1 cellular context compared by ENCODE assay signal in the genomic region with DNA sequence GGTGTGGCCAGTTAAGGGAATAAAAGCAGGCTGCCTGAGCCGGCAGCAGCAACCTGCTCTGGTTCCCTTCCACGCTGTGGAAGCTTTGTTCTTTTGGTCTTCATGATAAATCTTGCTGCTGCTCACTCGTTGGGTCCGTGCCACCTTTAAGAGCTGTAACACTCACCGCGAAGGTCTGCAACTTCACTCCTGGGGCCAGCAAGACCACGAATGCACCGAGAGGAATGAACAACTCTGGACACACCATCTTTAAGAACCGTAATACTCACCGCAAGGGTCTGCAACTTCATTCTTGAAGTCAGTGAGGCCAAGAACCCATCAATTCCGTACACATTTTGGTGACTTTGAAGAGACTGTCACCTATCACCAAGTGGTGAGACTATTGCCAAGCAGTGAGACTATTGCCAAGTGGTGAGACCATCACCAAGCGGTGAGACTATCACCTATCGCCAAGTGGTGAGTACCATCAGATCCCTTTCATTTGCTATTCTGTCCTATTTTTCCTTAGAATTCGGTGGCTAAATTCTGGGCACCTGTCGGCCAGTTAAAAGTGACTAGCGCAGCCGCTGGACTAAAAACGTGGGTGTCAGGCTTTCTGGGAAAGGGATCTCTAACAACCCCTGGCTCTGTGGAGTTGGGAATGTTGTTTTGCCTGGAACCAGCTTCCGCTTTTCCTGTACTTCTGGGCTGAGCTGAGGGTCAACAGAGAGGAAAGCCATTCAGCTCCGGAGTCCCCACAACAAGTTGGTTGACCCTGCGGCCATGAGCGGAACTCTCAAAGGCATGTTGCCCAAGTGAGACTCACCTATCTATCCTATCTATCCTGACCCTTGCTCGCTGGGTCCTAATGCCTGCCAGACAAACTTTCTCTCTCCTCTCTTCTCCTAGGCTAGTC.
TF ChIP-seq lines count a peak whose summit lies in the region.

A gene with protein sequence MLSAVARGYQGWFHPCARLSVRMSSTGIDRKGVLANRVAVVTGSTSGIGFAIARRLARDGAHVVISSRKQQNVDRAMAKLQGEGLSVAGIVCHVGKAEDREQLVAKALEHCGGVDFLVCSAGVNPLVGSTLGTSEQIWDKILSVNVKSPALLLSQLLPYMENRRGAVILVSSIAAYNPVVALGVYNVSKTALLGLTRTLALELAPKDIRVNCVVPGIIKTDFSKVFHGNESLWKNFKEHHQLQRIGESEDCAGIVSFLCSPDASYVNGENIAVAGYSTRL (plus strand): TSS at position 48 of the 895 bp plus-strand sequence. CDS start 2,501 bp downstream, outside the sequence.

TF ChIP-seq in HepG2, 621 proteins besides CTCF, POLR2A, EP300 and RAD21 (continued from another document and continues in another):
- TF ChIP-seq, protein P1, sequence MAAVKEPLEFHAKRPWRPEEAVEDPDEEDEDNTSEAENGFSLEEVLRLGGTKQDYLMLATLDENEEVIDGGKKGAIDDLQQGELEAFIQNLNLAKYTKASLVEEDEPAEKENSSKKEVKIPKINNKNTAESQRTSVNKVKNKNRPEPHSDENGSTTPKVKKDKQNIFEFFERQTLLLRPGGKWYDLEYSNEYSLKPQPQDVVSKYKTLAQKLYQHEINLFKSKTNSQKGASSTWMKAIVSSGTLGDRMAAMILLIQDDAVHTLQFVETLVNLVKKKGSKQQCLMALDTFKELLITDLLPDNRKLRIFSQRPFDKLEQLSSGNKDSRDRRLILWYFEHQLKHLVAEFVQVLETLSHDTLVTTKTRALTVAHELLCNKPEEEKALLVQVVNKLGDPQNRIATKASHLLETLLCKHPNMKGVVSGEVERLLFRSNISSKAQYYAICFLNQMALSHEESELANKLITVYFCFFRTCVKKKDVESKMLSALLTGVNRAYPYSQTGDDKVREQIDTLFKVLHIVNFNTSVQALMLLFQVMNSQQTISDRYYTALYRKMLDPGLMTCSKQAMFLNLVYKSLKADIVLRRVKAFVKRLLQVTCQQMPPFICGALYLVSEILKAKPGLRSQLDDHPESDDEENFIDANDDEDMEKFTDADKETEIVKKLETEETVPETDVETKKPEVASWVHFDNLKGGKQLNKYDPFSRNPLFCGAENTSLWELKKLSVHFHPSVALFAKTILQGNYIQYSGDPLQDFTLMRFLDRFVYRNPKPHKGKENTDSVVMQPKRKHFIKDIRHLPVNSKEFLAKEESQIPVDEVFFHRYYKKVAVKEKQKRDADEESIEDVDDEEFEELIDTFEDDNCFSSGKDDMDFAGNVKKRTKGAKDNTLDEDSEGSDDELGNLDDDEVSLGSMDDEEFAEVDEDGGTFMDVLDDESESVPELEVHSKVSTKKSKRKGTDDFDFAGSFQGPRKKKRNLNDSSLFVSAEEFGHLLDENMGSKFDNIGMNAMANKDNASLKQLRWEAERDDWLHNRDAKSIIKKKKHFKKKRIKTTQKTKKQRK (IDR thresholded peaks at IDR 0.05; ENCODE audit: low read length), result no peak; the same call in 1 of the 2 replicates
- TF ChIP-seq, protein P2, sequence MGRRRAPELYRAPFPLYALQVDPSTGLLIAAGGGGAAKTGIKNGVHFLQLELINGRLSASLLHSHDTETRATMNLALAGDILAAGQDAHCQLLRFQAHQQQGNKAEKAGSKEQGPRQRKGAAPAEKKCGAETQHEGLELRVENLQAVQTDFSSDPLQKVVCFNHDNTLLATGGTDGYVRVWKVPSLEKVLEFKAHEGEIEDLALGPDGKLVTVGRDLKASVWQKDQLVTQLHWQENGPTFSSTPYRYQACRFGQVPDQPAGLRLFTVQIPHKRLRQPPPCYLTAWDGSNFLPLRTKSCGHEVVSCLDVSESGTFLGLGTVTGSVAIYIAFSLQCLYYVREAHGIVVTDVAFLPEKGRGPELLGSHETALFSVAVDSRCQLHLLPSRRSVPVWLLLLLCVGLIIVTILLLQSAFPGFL (CRISPR knock-in tag; IDR thresholded peaks at IDR 0.05), result no peak
- TF ChIP-seq ZFP62 (CRISPR knock-in tag; IDR thresholded peaks at IDR 0.05), result no peak
- TF ChIP-seq, protein P3, sequence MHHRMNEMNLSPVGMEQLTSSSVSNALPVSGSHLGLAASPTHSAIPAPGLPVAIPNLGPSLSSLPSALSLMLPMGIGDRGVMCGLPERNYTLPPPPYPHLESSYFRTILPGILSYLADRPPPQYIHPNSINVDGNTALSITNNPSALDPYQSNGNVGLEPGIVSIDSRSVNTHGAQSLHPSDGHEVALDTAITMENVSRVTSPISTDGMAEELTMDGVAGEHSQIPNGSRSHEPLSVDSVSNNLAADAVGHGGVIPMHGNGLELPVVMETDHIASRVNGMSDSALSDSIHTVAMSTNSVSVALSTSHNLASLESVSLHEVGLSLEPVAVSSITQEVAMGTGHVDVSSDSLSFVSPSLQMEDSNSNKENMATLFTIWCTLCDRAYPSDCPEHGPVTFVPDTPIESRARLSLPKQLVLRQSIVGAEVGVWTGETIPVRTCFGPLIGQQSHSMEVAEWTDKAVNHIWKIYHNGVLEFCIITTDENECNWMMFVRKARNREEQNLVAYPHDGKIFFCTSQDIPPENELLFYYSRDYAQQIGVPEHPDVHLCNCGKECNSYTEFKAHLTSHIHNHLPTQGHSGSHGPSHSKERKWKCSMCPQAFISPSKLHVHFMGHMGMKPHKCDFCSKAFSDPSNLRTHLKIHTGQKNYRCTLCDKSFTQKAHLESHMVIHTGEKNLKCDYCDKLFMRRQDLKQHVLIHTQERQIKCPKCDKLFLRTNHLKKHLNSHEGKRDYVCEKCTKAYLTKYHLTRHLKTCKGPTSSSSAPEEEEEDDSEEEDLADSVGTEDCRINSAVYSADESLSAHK (CRISPR knock-in tag; IDR thresholded peaks at IDR 0.05; ENCODE audit: borderline replicate concordance), result peak; percentile 89
- TF ChIP-seq AGO1 (IDR thresholded peaks at IDR 0.05; ENCODE audit: low read depth, low read length, poor library complexity, severe bottlenecking), result no peak
- no peak for TF ChIP-seq ZNF883 (CRISPR knock-in tag; IDR thresholded peaks at IDR 0.05; ENCODE audit: not compliant biosample characterization)
- TF ChIP-seq CBX5 (CRISPR knock-in tag; IDR thresholded peaks at IDR 0.05; ENCODE audit: borderline replicate concordance), result peak; percentile 97
- peak; percentile 88 for TF ChIP-seq ZKSCAN5 (CRISPR knock-in tag; IDR thresholded peaks at IDR 0.05)
- peak; percentile 70 for TF ChIP-seq MTF2 (CRISPR knock-in tag; IDR thresholded peaks at IDR 0.05; ENCODE audit: borderline replicate concordance)
- TF ChIP-seq HMG20B (CRISPR knock-in tag; conservative IDR thresholded peaks at IDR 0.05), result peak; percentile 97
- TF ChIP-seq FOXK2 (IDR thresholded peaks at IDR 0.05), result 0 out of 2 replicates have a peak, but pooled peaks have one; percentile 34
- peak; percentile 91; the same call in 1 of the 2 replicates for TF ChIP-seq MZF1 (CRISPR knock-in tag; IDR thresholded peaks at IDR 0.05; ENCODE audit: borderline replicate concordance)
- peak; percentile 92; the same call in 1 of the 2 replicates for TF ChIP-seq EEA1 (CRISPR knock-in tag; IDR thresholded peaks at IDR 0.05; ENCODE audit: borderline replicate concordance)
- TF ChIP-seq, protein P4, sequence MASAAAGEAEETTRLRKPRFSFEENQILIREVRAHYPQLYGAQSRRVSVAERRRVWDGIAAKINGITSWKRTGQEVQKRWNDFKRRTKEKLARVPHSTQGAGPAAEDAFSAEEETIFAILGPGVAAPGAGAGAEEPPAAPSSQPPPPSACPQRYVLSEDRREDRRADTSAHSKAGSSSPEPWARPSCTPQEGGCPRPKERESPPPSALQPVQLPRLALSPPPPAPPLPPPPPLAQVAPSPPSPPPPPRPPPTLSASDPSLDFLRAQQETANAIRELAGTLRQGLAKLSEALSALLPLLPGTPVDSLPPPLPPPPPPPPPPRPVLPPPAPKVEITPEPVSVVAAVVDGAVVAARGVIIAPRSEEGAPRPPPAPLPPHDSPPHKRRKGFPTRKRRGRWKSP (CRISPR knock-in tag; IDR thresholded peaks at IDR 0.05), result no peak
- no peak for TF ChIP-seq HNF4A (CRISPR knock-in tag; IDR thresholded peaks at IDR 0.05)
- TF ChIP-seq FOXM1 (CRISPR knock-in tag; IDR thresholded peaks at IDR 0.05), result no peak
- TF ChIP-seq, protein P5, sequence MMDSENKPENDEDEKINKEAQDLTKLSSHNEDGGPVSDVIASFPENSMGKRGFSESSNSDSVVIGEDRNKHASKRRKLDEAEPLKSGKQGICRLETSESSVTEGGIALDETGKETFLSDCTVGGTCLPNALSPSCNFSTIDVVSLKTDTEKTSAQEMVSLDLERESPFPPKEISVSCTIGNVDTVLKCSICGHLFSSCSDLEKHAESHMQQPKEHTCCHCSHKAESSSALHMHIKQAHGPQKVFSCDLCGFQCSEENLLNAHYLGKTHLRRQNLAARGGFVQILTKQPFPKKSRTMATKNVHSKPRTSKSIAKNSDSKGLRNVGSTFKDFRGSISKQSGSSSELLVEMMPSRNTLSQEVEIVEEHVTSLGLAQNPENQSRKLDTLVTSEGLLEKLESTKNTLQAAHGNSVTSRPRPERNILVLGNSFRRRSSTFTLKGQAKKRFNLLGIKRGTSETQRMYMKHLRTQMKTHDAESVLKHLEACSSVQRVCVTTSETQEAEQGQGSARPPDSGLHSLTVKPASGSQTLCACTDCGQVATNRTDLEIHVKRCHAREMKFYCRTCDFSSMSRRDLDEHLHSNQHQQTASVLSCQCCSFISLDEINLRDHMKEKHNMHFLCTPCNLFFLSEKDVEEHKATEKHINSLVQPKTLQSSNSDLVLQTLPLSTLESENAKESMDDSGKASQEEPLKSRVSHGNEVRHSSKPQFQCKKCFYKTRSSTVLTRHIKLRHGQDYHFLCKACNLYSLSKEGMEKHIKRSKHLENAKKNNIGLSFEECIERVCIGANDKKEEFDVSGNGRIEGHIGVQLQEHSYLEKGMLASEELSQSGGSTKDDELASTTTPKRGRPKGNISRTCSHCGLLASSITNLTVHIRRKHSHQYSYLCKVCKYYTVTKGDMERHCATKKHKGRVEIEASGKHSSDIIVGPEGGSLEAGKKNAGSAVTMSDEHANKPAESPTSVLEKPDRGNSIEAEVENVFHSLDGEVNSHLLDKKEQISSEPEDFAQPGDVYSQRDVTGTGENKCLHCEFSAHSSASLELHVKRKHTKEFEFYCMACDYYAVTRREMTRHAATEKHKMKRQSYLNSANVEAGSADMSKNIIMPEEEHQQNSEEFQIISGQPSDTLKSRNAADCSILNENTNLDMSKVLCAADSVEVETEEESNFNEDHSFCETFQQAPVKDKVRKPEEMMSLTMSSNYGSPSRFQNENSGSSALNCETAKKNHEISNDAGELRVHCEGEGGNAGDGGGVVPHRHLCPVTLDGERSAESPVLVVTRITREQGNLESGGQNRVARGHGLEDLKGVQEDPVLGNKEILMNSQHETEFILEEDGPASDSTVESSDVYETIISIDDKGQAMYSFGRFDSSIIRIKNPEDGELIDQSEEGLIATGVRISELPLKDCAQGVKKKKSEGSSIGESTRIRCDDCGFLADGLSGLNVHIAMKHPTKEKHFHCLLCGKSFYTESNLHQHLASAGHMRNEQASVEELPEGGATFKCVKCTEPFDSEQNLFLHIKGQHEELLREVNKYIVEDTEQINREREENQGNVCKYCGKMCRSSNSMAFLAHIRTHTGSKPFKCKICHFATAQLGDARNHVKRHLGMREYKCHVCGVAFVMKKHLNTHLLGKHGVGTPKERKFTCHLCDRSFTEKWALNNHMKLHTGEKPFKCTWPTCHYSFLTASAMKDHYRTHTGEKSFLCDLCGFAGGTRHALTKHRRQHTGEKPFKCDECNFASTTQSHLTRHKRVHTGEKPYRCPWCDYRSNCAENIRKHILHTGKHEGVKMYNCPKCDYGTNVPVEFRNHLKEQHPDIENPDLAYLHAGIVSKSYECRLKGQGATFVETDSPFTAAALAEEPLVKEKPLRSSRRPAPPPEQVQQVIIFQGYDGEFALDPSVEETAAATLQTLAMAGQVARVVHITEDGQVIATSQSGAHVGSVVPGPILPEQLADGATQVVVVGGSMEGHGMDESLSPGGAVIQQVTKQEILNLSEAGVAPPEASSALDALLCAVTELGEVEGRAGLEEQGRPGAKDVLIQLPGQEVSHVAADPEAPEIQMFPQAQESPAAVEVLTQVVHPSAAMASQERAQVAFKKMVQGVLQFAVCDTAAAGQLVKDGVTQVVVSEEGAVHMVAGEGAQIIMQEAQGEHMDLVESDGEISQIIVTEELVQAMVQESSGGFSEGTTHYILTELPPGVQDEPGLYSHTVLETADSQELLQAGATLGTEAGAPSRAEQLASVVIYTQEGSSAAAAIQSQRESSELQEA (CRISPR knock-in tag; IDR thresholded peaks at IDR 0.05; ENCODE audit: not compliant biosample characterization), result peak; percentile 5
- TF ChIP-seq, protein P6, sequence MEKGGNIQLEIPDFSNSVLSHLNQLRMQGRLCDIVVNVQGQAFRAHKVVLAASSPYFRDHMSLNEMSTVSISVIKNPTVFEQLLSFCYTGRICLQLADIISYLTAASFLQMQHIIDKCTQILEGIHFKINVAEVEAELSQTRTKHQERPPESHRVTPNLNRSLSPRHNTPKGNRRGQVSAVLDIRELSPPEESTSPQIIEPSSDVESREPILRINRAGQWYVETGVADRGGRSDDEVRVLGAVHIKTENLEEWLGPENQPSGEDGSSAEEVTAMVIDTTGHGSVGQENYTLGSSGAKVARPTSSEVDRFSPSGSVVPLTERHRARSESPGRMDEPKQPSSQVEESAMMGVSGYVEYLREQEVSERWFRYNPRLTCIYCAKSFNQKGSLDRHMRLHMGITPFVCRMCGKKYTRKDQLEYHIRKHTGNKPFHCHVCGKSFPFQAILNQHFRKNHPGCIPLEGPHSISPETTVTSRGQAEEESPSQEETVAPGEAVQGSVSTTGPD (CRISPR knock-in tag; IDR thresholded peaks at IDR 0.05), result no peak
- TF ChIP-seq HOXD1 (CRISPR knock-in tag; IDR thresholded peaks at IDR 0.05), result no peak
- TF ChIP-seq JUNB (CRISPR knock-in tag; IDR thresholded peaks at IDR 0.05; ENCODE audit: borderline replicate concordance), result no peak
- no peak for TF ChIP-seq TCF12 (IDR thresholded peaks at IDR 0.05)
- TF ChIP-seq TCF12 (CRISPR knock-in tag; IDR thresholded peaks at IDR 0.05), result no peak
- TF ChIP-seq ZC3H4 (CRISPR knock-in tag; IDR thresholded peaks at IDR 0.05; ENCODE audit: borderline replicate concordance), result peak; percentile 100
- peak; percentile 97 for TF ChIP-seq ATAD3A (CRISPR knock-in tag; IDR thresholded peaks at IDR 0.05)
- no peak for TF ChIP-seq PRMT3 (CRISPR knock-in tag; IDR thresholded peaks at IDR 0.05; ENCODE audit: borderline replicate concordance, low read depth)
- TF ChIP-seq SP2 (CRISPR knock-in tag; IDR thresholded peaks at IDR 0.05), result no peak
- TF ChIP-seq, protein P7, sequence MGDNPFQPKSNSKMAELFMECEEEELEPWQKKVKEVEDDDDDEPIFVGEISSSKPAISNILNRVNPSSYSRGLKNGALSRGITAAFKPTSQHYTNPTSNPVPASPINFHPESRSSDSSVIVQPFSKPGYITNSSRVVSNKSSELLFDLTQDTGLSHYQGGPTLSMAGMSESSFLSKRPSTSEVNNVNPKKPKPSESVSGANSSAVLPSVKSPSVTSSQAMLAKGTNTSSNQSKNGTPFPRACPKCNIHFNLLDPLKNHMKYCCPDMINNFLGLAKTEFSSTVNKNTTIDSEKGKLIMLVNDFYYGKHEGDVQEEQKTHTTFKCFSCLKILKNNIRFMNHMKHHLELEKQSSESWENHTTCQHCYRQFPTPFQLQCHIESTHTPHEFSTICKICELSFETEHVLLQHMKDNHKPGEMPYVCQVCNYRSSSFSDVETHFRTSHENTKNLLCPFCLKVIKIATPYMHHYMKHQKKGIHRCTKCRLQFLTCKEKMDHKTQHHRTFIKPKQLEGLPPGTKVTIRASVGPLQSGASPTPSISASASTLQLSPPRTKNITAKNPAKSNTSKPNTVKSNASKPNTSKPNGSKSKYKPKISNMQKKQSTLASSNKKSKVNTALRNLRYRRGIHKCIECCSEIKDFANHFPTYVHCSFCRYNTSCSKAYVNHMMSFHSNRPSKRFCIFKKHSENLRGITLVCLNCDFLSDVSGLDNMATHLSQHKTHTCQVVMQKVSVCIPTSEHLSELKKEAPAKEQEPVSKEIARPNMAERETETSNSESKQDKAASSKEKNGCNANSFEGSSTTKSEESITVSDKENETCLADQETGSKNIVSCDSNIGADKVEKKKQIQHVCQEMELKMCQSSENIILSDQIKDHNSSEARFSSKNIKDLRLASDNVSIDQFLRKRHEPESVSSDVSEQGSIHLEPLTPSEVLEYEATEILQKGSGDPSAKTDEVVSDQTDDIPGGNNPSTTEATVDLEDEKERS (CRISPR knock-in tag; IDR thresholded peaks at IDR 0.05), result peak; percentile 96; the same call in 1 of the 2 replicates
- TF ChIP-seq ZSCAN9 (CRISPR knock-in tag; IDR thresholded peaks at IDR 0.05; ENCODE audit: borderline replicate concordance), result peak; percentile 95
- peak; percentile 99 for TF ChIP-seq TMF1 (CRISPR knock-in tag; IDR thresholded peaks at IDR 0.05; ENCODE audit: low read depth)
- peak; percentile 77 for TF ChIP-seq ZNF7 (CRISPR knock-in tag; IDR thresholded peaks at IDR 0.05)
